6 cellular contexts compared by ENCODE assay signal in genomic region chr16:31118223-31119155, GRCh38. TPM values are rescaled to one million over a fixed set of nuclear protein-coding genes. Genes with fewer than 3 reads are reported as not detected.
A peak's percentile ranks its signal among the peaks of the same experiment; 100 is the strongest.
DNase-seq lines count a peak whose midpoint lies in the region; ATAC-seq and TF ChIP-seq lines count a peak whose summit lies in the region.

No MANE protein-coding gene starts in this region.

- peak; percentile 82 for DNase-seq in HCEC 1CT
- peak; percentile 34 for DNase-seq in astrocyte of the hippocampus (ENCODE audit: low read depth, low spot score)
- DNase-seq in natural killer cell = no peak
- DNase-seq in Ammon's horn (ENCODE audit: low spot score) = no peak
- DNase-seq in NCI-H187 treated with DMSO at 0.1 percent for 48 hours (lab: John Stamatoyannopoulos, UW) = no peak
- DNase-seq in stimulated activated CD4-positive, alpha-beta T cell treated with anti-CD3 and anti-CD28 coated beads, Interleukin-4, amount 100 ng/mL, for 24 hours = no peak

- H3K27ac Mint-ChIP-seq in natural killer cell = peak overlapping the region; percentile 81 to 91

- ATAC-seq in natural killer cell = no peak

- H3K4me3 Mint-ChIP-seq in natural killer cell = peak overlapping the region; percentile 85

- no peak for TF ChIP-seq CTCF in natural killer cell (IDR thresholded peaks at IDR 0.05)

- H3K36me3 Mint-ChIP-seq in natural killer cell = peaks cover 11% of the 10 kb centered on the region

- H3K4me1 Mint-ChIP-seq in natural killer cell = peaks cover 12 to 16% of the 10 kb centered on the region in 2 donors

- no peaks in the 10 kb centered on the region for H3K27me3 Mint-ChIP-seq in natural killer cell (ENCODE audit: low read depth in 2 of 2)

- no peaks in the 10 kb centered on the region for H3K9me3 Mint-ChIP-seq in natural killer cell

- intact Hi-C loops in natural killer cell (cut with micrococcal nuclease) = loop anchor here (10.0 kb wide), 1 partner anchor 66 kb away; the partner anchor contains the start of gene FUS

RNA-seq across cellular contexts. Expression of gene KAT8, which starts 1.0 kb away (rescaled TPM):
- 100 to 1,000 TPM in 1 of 3 donors, 10 to 100 TPM in 2; 90.6 to 101 (median 93.4) TPM for total RNA-seq in natural killer cell

RNA-seq across cellular contexts. Expression of gene BCKDK, which starts 10.3 kb away (rescaled TPM):
- 10 to 100 TPM in 2 of 3 donors, 1 to 10 TPM in 1; 9.9 to 16.3 (median 12.1) TPM for total RNA-seq in natural killer cell

RNA-seq across cellular contexts. Expression of gene PRSS8, which starts 17.0 kb away (rescaled TPM):
- not detected for total RNA-seq in natural killer cell

RNA-seq across cellular contexts. Expression of gene VKORC1, which starts 23.9 kb away (rescaled TPM):
- total RNA-seq in natural killer cell = 10 to 100 TPM; 35.9 to 42.1 (median 41.8) TPM

RNA-seq across cellular contexts. Expression of gene PRSS53, which starts 29.7 kb away (rescaled TPM):
- total RNA-seq in natural killer cell = 1 to 10 TPM; 4.3 to 7.4 (median 5.1) TPM

Comparison
In these comparisons a context has a peak if more than half of its experiments do, and no peak if none do; other contexts are left out.
1. DNase-seq: peak in HCEC 1CT (single experiment) and astrocyte of the hippocampus (single experiment); none in natural killer cell (single experiment), Ammon's horn (single experiment), NCI-H187 treated with DMSO at 0.1 percent for 48 hours (single experiment) and stimulated activated CD4-positive, alpha-beta T cell treated with anti-CD3 and anti-CD28 coated beads, Interleukin-4, amount 100 ng/mL, for 24 hours (single experiment).